In genomic region chr1:206929509-206929908, GRCh38 we compare ENCODE assay signal across 20 cellular contexts. TPM values are rescaled to one million over a fixed set of nuclear protein-coding genes. Genes with fewer than 3 reads are reported as not detected.
A peak's percentile ranks its signal among the peaks of the same experiment; 100 is the strongest.
DNase-seq lines count a peak whose midpoint lies in the region; ATAC-seq and TF ChIP-seq lines count a peak whose summit lies in the region.
"Had no signal": no experiment of that assay in that cellular context is flagged by ENCODE, and none has a peak within 500 bp of the region (broad histone marks: within the 10 kb centered on the region; RNA-seq: fewer than 3 reads in every experiment).

No MANE protein-coding gene starts in this region.

- no peaks in the 10 kb centered on the region for H3K79me2 ChIP-seq in Karpas-422 (ENCODE audit: low read length)

- intact Hi-C loops in upper lobe of right lung (cut with DNase I) = no loop called here

- H3K4me1 Mint-ChIP-seq in T-cell = peaks cover 54 to 62% (median 59%) of the 10 kb centered on the region in 3 donors

- no peaks in the 10 kb centered on the region for H3K27me3 Mint-ChIP-seq in T-cell

- no peak for ATAC-seq in T-cell (replicated peaks in 1 of 4)
- no peak for ATAC-seq in GM18505 (IDR thresholded peaks at IDR 0.05; ENCODE audit: unreplicated experiment)
- ATAC-seq in upper lobe of right lung = no peak

- no peak for TF ChIP-seq CTCF in upper lobe of right lung (IDR thresholded peaks at IDR 0.05)

- H3K36me3 ChIP-seq in BLaER1 treated with 17β-estradiol and CSF1 and Interleukin-3, amounts not matched to agents 10 nM and 100 nM = no peaks in the 10 kb centered on the region
- no peaks in the 10 kb centered on the region for H3K36me3 ChIP-seq in Karpas-422 (ENCODE audit: insufficient read depth, low read length)
- no peaks in the 10 kb centered on the region for H3K36me3 ChIP-seq in upper lobe of right lung
- H3K36me3 ChIP-seq: HAP-1, prostate gland had no signal

- POLR2A ChIA-PET in T-cell (lab: Charles Lee) = interaction anchor here in 1 of 2 donors (0.6 kb wide), 1 partner anchor 10 kb away, joined by 3 read pairs; no protein-coding TSS in a partner anchor

- peak overlapping the region in 9 of 11 experiments; percentile 60 to 88 (median 82); a peak in 17 of 22 replicates for H3K27ac ChIP-seq in BLaER1 treated with 17β-estradiol and CSF1 and Interleukin-3, amounts not matched to agents 10 nM and 100 nM
- H3K27ac ChIP-seq in Karpas-422 (ENCODE audit: low read length) = no peak overlapping the region
- H3K27ac ChIP-seq in upper lobe of right lung = no peak overlapping the region
- H3K27ac ChIP-seq: lower lobe of right lung, prostate gland had no signal

- H3K9ac ChIP-seq in BLaER1 treated with 17β-estradiol and CSF1 and Interleukin-3, amounts not matched to agents 10 nM and 100 nM = peak overlapping the region in 6 of 11 experiments; percentile 39 to 70 (median 62); a peak in 10 of 22 replicates
- no peak overlapping the region for H3K9ac ChIP-seq in Karpas-422 (ENCODE audit: low read length)

- no peaks in the 10 kb centered on the region for H4K20me1 ChIP-seq in BLaER1 treated with 17β-estradiol and CSF1 and Interleukin-3, amounts not matched to agents 10 nM and 100 nM
- H4K20me1 ChIP-seq in Karpas-422 (ENCODE audit: insufficient read depth, low read depth, low read length) = no peaks in the 10 kb centered on the region

- no peaks in the 10 kb centered on the region for H3K9me3 ChIP-seq in BLaER1 treated with 17β-estradiol and CSF1 and Interleukin-3, amounts not matched to agents 10 nM and 100 nM (replicated peaks in 1 of 11)
- H3K9me3 ChIP-seq in Karpas-422 (ENCODE audit: low read length) = no peaks in the 10 kb centered on the region
- no peaks in the 10 kb centered on the region for H3K9me3 ChIP-seq in upper lobe of right lung
- H3K9me3 ChIP-seq: HAP-1, lower lobe of right lung, Peyer's patch, prostate gland had no signal

- peak overlapping the region in 2 of 3 donors; percentile 44 to 65 for H3K4me3 Mint-ChIP-seq in T-cell
- H3K4me3 Mint-ChIP-seq: nephron progenitor cell had no signal

- no peaks in the 10 kb centered on the region for H3K27me3 ChIP-seq in BLaER1 treated with 17β-estradiol and CSF1 and Interleukin-3, amounts not matched to agents 10 nM and 100 nM
- H3K27me3 ChIP-seq in Karpas-422 (ENCODE audit: low read length) = no peaks in the 10 kb centered on the region
- no peaks in the 10 kb centered on the region for H3K27me3 ChIP-seq in upper lobe of right lung
- H3K27me3 ChIP-seq: Peyer's patch had no signal

- H3K4me3 ChIP-seq in BLaER1 treated with 17β-estradiol and CSF1 and Interleukin-3, amounts not matched to agents 10 nM and 100 nM = no peak overlapping the region
- H3K4me3 ChIP-seq in GM08714 (ENCODE audit: low read length) (peak overlapping the region; percentile 29; the same call in 1 of the 2 replicates), Karpas-422 (ENCODE audit: low read length) (no peak overlapping the region), upper lobe of right lung (no peak overlapping the region)
- H3K4me3 ChIP-seq: HAP-1, lower lobe of right lung, Peyer's patch, prostate gland had no signal

- DNase-seq in T-cell (no peak), germinal center (ENCODE audit: low spot score) (peak; percentile 29), Karpas-422 (no peak), upper lobe of right lung (no peak)
- DNase-seq in activated effector memory CD4-positive, alpha-beta T cell treated with Interleukin-2 at 50 U/mL for 16 hours = no peak
- DNase-seq: AML-193, cortex of kidney, NCI-H2081, NCI-H69, nephron progenitor cell had no signal

- H3K9me3 Mint-ChIP-seq in T-cell = no peaks in the 10 kb centered on the region
- H3K9me3 Mint-ChIP-seq: nephron progenitor cell had no signal

- peak overlapping the region; percentile 75 to 88 (median 83) for H3K4me2 ChIP-seq in BLaER1 treated with 17β-estradiol and CSF1 and Interleukin-3, amounts not matched to agents 10 nM and 100 nM
- H3K4me2 ChIP-seq in Karpas-422 (ENCODE audit: low read depth, low read length, poor library complexity, severe bottlenecking) = no peak overlapping the region

- TF ChIP-seq POLR2A in GM18505 (IDR thresholded peaks at IDR 0.05; ENCODE audit: borderline replicate concordance, extremely low read depth, insufficient read depth, insufficient read length) = no peak

- peak overlapping the region; percentile 81 to 93 for H3K27ac Mint-ChIP-seq in T-cell
- H3K27ac Mint-ChIP-seq: nephron progenitor cell had no signal

- H2AFZ ChIP-seq in Karpas-422 (ENCODE audit: low read length) = no peak overlapping the region

- H3K9me2 ChIP-seq in Karpas-422 (replicated peaks; ENCODE audit: insufficient read depth, low read length) = no peaks in the 10 kb centered on the region

- CTCF ChIA-PET in T-cell (lab: Charles Lee) = interaction anchor here (0.6 to 4.8 kb wide), 6 partner anchors 17 to 194 kb away, joined by 3 to 27 read pairs (median 5); no protein-coding TSS in a partner anchor

- H3K4me1 ChIP-seq in BLaER1 treated with 17β-estradiol and CSF1 and Interleukin-3, amounts not matched to agents 10 nM and 100 nM = peaks cover 40 to 92% (median 73%) of the 10 kb centered on the region in 10 experiments
- H3K4me1 ChIP-seq in Karpas-422 (ENCODE audit: low read length) = no peaks in the 10 kb centered on the region
- peaks cover 6% of the 10 kb centered on the region for H3K4me1 ChIP-seq in upper lobe of right lung
- H3K4me1 ChIP-seq: HAP-1, prostate gland had no signal

- H3K36me3 Mint-ChIP-seq in T-cell = no peaks in the 10 kb centered on the region

RNA-seq across cellular contexts. Expression of gene FCMR, which starts 7.8 kb away (rescaled TPM):
- total RNA-seq in T-cell (100 to 1,000 TPM; 275 to 576 (median 453) TPM), upper lobe of right lung (12.6 TPM)
- total RNA-seq in Karpas-422 (2014; rRNA removed; shearing (Covaris generic); ENCODE audit: low replicate concordance) = not detected in 2 replicates
- total RNA-seq: epithelial cell of proximal tubule had no signal

RNA-seq across cellular contexts. Expression of gene PIGR, which starts 16.8 kb away (rescaled TPM):
- total RNA-seq in T-cell (1 to 10 TPM in 3 of 5 donors, not detected in 2; 2.7 to 6.7 (median 3.2) TPM), upper lobe of right lung (700 TPM)
- not detected in 2 replicates for total RNA-seq in Karpas-422 (2014; rRNA removed; shearing (Covaris generic); ENCODE audit: low replicate concordance)
- total RNA-seq: glomerular endothelial cell had no signal

RNA-seq across cellular contexts. Expression of gene IL24, which starts 32.3 kb away (rescaled TPM):
- total RNA-seq in T-cell (under 1 TPM in 2 of 5 donors, not detected in 3; 0.18 to 0.22 TPM), upper lobe of right lung (not detected)
- total RNA-seq in Karpas-422 (2014; rRNA removed; shearing (Covaris generic); ENCODE audit: low replicate concordance) = not detected in 2 replicates
- total RNA-seq: glomerular endothelial cell, lower lobe of right lung, Peyer's patch, prostate gland, subcutaneous adipose tissue had no signal

RNA-seq across cellular contexts. Expression of gene FCAMR, which starts 40.8 kb away (rescaled TPM):
- total RNA-seq in T-cell = not detected
- not detected in 2 replicates for total RNA-seq in Karpas-422 (2014; rRNA removed; shearing (Covaris generic); ENCODE audit: low replicate concordance)
- not detected for total RNA-seq in upper lobe of right lung
- total RNA-seq: glomerular endothelial cell, lower lobe of right lung, subcutaneous adipose tissue had no signal

Comparison
In these comparisons a context has a peak if more than half of its experiments do, and no peak if none do; other contexts are left out.
1. H3K27ac ChIP-seq: peak in BLaER1 treated with 17β-estradiol and CSF1 and Interleukin-3, amounts not matched to agents 10 nM and 100 nM (9 of 11); none in Karpas-422 (single experiment) and upper lobe of right lung (single experiment).
2. RNA of gene FCMR, which starts 7.8 kb away (total RNA-seq): 275 to 576 TPM in T-cell; 12.6 TPM in upper lobe of right lung (single experiment) and not detected in Karpas-422; every median in the first group is over 10 times any median in the second.
3. RNA of gene PIGR, which starts 16.8 kb away (total RNA-seq): 700 TPM in upper lobe of right lung (single experiment); 2.7 to 6.7 TPM in T-cell and not detected in Karpas-422; every median in the first group is over 10 times any median in the second.